In genomic region chr2:98087447-98088065, GRCh38 we compare ENCODE assay signal across 8 cellular contexts. TPM values are rescaled to one million over a fixed set of nuclear protein-coding genes. Genes with fewer than 3 reads are reported as not detected.
DNase-seq lines count a peak whose midpoint lies in the region; ATAC-seq and TF ChIP-seq lines count a peak whose summit lies in the region.

No MANE protein-coding gene starts in this region.

- no peaks in the 10 kb centered on the region for H3K9me3 ChIP-seq in Peyer's patch

- no peaks in the 10 kb centered on the region for H3K36me3 ChIP-seq in Peyer's patch

- no peak for TF ChIP-seq POLR2A in Peyer's patch (IDR thresholded peaks at IDR 0.05)

- no peak for ATAC-seq in HG03442 (IDR thresholded peaks at IDR 0.05; ENCODE audit: unreplicated experiment)
- no peak for ATAC-seq in GM18868 (IDR thresholded peaks at IDR 0.05; ENCODE audit: unreplicated experiment)

- H3K4me1 ChIP-seq in Peyer's patch: peaks cover 0 to 14% (median 6%) of the 10 kb centered on the region in 4 donors

- DNase-seq in GM13977 (ENCODE audit: low spot score): peak; percentile 40
- DNase-seq in Peyer's patch: no peak
- DNase-seq in fibroblast of mammary gland (ENCODE audit: low read depth): peak; percentile 4
- DNase-seq in retinal pigment epithelial cell (ENCODE audit: low read depth): no peak
- no peak for DNase-seq in GM19238 (ENCODE audit: insufficient read length, low spot score)
- DNase-seq in DMS79 treated with DMSO at 0.1 percent for 48 hours (lab: John Stamatoyannopoulos, UW): no peak

- no peaks in the 10 kb centered on the region for H3K27me3 ChIP-seq in Peyer's patch

- in situ Hi-C loops in GM13977 (cut with MboI; ENCODE audit: low pct_unique_long_range_greater_than_20kb, low sequenced_read_pairs, unreplicated experiment): no loop called here

- peak overlapping the region; percentile 46 to 64 (median 54) for H3K4me3 ChIP-seq in Peyer's patch
- peak overlapping the region; percentile 51 for H3K4me3 ChIP-seq in fibroblast of mammary gland (ENCODE audit: control insufficient read depth, low read depth, low read length)
- H3K4me3 ChIP-seq in retinal pigment epithelial cell (ENCODE audit: low read length): peak overlapping the region; percentile 55

- TF ChIP-seq CTCF in GM13977 (IDR thresholded peaks at IDR 0.05; ENCODE audit: extremely low read depth, insufficient read depth, missing control alignments) (no peak), Peyer's patch (IDR thresholded peaks at IDR 0.05) (no peak), fibroblast of mammary gland (conservative IDR thresholded peaks at IDR 0.05; ENCODE audit: control insufficient read depth, insufficient read depth, low read depth, low read length) (no peak), retinal pigment epithelial cell (conservative IDR thresholded peaks at IDR 0.05; ENCODE audit: low read depth, low read length) (no peak)

- peak overlapping the region in 3 of 4 donors; percentile 68 to 87 (median 76) for H3K27ac ChIP-seq in Peyer's patch

RNA-seq across cellular contexts. Expression of gene VWA3B, which starts 0.6 kb away (rescaled TPM):
- under 1 TPM in 1 of 4 donors, not detected in 3; 0.27 TPM for total RNA-seq in Peyer's patch

Comparison
In these comparisons a context has a peak if more than half of its experiments do, and no peak if none do; other contexts are left out.
1. DNase-seq: peak in GM13977 (single experiment) and fibroblast of mammary gland (single experiment); none in Peyer's patch (0 of 3), retinal pigment epithelial cell (single experiment), GM19238 (single experiment) and DMS79 treated with DMSO at 0.1 percent for 48 hours (single experiment).
2. Peak in every context shown above with its lines, with median percentiles within 50 percentile points of each other: H3K4me3 ChIP-seq.